Comparison of ENCODE assay signal across 8 cellular contexts in the genomic region with DNA sequence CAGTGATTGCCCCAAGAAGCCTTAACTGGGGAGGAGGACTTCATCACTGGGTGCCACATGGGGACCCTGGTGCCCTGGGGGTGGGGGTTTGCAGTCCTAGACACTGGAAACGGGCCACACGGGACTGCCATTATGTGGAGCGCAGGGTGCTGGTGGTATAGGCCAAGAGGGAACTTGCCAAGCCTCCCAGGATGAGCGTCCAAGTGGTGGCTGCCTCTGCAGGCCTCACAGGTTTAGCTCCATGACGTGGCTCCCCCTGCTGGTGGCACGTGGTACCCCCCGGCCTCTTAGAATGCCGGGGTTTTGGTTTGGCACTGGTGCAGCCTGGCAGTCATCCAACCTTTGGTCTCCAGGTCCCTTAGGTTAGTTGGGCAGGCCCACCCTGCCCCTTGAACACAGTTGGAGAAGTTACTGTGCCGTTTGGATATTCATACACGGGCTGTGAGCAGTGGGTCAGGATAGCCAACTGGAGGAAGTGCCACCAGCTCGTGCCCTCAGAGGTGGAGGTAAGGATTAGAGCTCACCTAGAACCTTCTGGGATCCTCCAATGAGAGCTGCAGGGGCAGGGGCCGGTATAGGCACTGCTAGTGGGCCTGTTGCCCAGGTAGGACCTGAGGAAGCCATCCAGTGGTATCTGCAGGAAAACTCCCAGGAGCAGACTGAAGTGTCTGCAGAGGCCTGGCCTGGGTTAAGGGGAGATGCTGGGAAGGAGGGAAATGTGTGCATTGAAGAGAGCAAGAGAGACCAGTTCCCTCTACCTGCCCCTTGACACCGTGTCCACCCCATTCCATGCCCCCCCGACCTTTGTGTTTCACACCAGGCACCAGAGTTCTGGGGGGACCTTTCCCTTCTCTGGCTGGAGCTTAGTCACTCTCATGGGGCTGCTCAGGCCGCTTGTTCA. TPM values are rescaled to one million over a fixed set of nuclear protein-coding genes. Genes with fewer than 3 reads are reported as not detected.
DNase-seq lines count a peak whose midpoint lies in the region; ATAC-seq, FAIRE-seq and TF ChIP-seq lines count a peak whose summit lies in the region.

No MANE protein-coding gene starts in this region.

- no peaks in the 10 kb centered on the region for H3K27me3 Mint-ChIP-seq in T-cell

- peak overlapping the region; percentile 29 to 63 (median 61) for H3K4me3 Mint-ChIP-seq in T-cell

- H3K9me3 ChIP-seq in left ventricle myocardium inferior (replicated peaks) = no peaks in the 10 kb centered on the region

- peak overlapping the region; percentile 85 to 92 for H3K27ac Mint-ChIP-seq in T-cell

- H3K9me3 Mint-ChIP-seq in T-cell = no peaks in the 10 kb centered on the region

- intact Hi-C loops in left ventricle myocardium inferior (cut with micrococcal nuclease) = no loop called here

- peak overlapping the region; percentile 4 for H3K4me3 ChIP-seq in left ventricle myocardium inferior

- peak; percentile 25 for ATAC-seq in GM21423 (IDR thresholded peaks at IDR 0.05; ENCODE audit: unreplicated experiment)
- peak; percentile 39 to 44 (median 40) for ATAC-seq in T-cell (replicated peaks in 1 of 4)

- FAIRE-seq in urothelium cell line (lab: Jason Lieb, UNC) = no peak

- peaks cover 34 to 47% (median 39%) of the 10 kb centered on the region in 3 donors for H3K4me1 Mint-ChIP-seq in T-cell

- H3K36me3 Mint-ChIP-seq in T-cell = peaks cover 20% of the 10 kb centered on the region

- H3K36me3 ChIP-seq in left ventricle myocardium inferior = peaks cover 20% of the 10 kb centered on the region

- peak; percentile 96 for TF ChIP-seq CTCF in left ventricle myocardium inferior (IDR thresholded peaks at IDR 0.05; ENCODE audit: borderline replicate concordance)

- DNase-seq in AML-193 (lab: John Stamatoyannopoulos, UW) = peak; percentile 76 to 89
- DNase-seq in NCI-H1436 treated with DMSO at 0.1 percent for 48 hours (lab: John Stamatoyannopoulos, UW) = peak; percentile 72
- DNase-seq in T-cell = peak; percentile 75 to 94 (median 88)
- peak; percentile 48 for DNase-seq in amniotic stem cell (lab: John Stamatoyannopoulos, UW)
- DNase-seq in left ventricle myocardium inferior = peak; percentile 87
- DNase-seq in pulmonary artery endothelial cell (ENCODE audit: low read depth, low spot score) = peak; percentile 45
- DNase-seq in urothelium cell line (ENCODE audit: low spot score) = peak; percentile 87

- H3K4me1 ChIP-seq in left ventricle myocardium inferior = peaks cover 78% of the 10 kb centered on the region

- H3K27ac ChIP-seq in left ventricle myocardium inferior (replicated peaks) = peak overlapping the region; percentile 75

- POLR2A ChIA-PET in T-cell (lab: Charles Lee) = interaction anchor here (0.5 to 1.1 kb wide), 5 partner anchors 36 to 243 kb away, joined by 3 to 4 read pairs (median 4); no protein-coding TSS in a partner anchor

- H3K27me3 ChIP-seq in left ventricle myocardium inferior (ENCODE audit: low read depth) = no peaks in the 10 kb centered on the region

- CTCF ChIA-PET in T-cell (lab: Charles Lee) = interaction anchor here (0.6 to 8.4 kb wide), 26 partner anchors 10 to 136 kb away, joined by 3 to 150 read pairs (median 4); no protein-coding TSS in a partner anchor

RNA-seq across cellular contexts. Expression of gene PTMA, which starts 5.7 kb away (rescaled TPM):
- total RNA-seq in T-cell (1,000 to 10,000 TPM; 1,067 to 1,378 (median 1,149) TPM), left ventricle myocardium inferior (209 TPM), pulmonary artery endothelial cell (1,274 and 1,552 TPM in 2 replicates)

Comparison
In these comparisons a context has a peak if more than half of its experiments do, and no peak if none do; other contexts are left out.
1. Peak in every context shown above with its lines: DNase-seq, ATAC-seq, H3K4me3 ChIP-seq and H3K27ac ChIP-seq.